In genomic region chr3:42960781-42961180, GRCh38 we compare ENCODE assay signal across 22 cellular contexts. TPM values are rescaled to one million over a fixed set of nuclear protein-coding genes. Genes with fewer than 3 reads are reported as not detected.
"Had no signal": no experiment of that assay in that cellular context is flagged by ENCODE, and none has a peak within 500 bp of the region (broad histone marks: within the 10 kb centered on the region; RNA-seq: fewer than 3 reads in every experiment).

No MANE protein-coding gene starts in this region.

- H3K9ac ChIP-seq: SK-N-SH had no signal

- H3K4me2 ChIP-seq: SK-N-SH had no signal

- H3K27ac ChIP-seq: HL-60, RWPE1 had no signal

- DNase-seq: KBM-7, MV-4-11, NCI-H1048, NCI-H1105, NCI-H1417, NCI-H1436 treated with DMSO at 0.1 percent for 48 hours, NCI-H1694, NCI-H187 treated with DMSO at 0.1 percent for 48 hours, NCI-H2171 treated with DMSO at 0.1 percent for 48 hours, NCI-H345, NCI-H446 treated with DMSO at 0.1 percent for 48 hours, NCI-H510A treated with DMSO at 0.1 percent for 48 hours, NCI-H69, NCI-H774, SHP77, SK-N-SH had no signal

- H3K9me3 ChIP-seq: SK-N-SH had no signal

RNA-seq across cellular contexts. Expression of gene GASK1A, which starts 18.3 kb away (rescaled TPM):
- total RNA-seq: LHCN-M2, MCF 10A, OCI-LY7, SK-MEL-5 had no signal

RNA-seq across cellular contexts. Expression of gene ZNF662, which starts 54.8 kb away (rescaled TPM):
- total RNA-seq: MCF 10A, OCI-LY7, SK-MEL-5 had no signal
